ENCODE assay signal across 1 cellular context in genomic region chr12:124779161-124780141, GRCh38.
TF ChIP-seq lines count a peak whose summit lies in the region.

No MANE protein-coding gene starts in this region.

TF ChIP-seq in GM12878, 131 proteins besides CTCF, POLR2A, EP300 and RAD21 (continued from another document):
- TF ChIP-seq BCLAF1 (IDR thresholded peaks at IDR 0.05) (no peak), CHD2 (IDR thresholded peaks at IDR 0.05; ENCODE audit: borderline replicate concordance, low read depth, low read length) (0 out of 2 replicates have a peak, but pooled peaks have one; percentile 18), MAX (IDR thresholded peaks at IDR 0.05; ENCODE audit: low read depth, low read length) (peak; percentile 51; the same call in 1 of the 2 replicates), BHLHE40 (IDR thresholded peaks at IDR 0.05; ENCODE audit: borderline replicate concordance in 1 of 2, low read depth in 2 of 2, low read length in 1 of 2) (peak; percentile 34 to 68; a peak in 2 of 4 replicates), YY1 (IDR thresholded peaks at IDR 0.05; ENCODE audit: low read depth, low read length) (peak; percentile 65), PAX5 (IDR thresholded peaks at IDR 0.05; ENCODE audit: borderline replicate concordance, low read depth, low read length) (peak; percentile 83; the same call in 1 of the 2 replicates), CREM (IDR thresholded peaks at IDR 0.05; ENCODE audit: low read depth) (peak; percentile 53; the same call in 1 of the 2 replicates), IKZF2 (IDR thresholded peaks at IDR 0.05) (peak; percentile 75), ETV6 (conservative IDR thresholded peaks at IDR 0.05 in 1 of 2, IDR thresholded peaks at IDR 0.05 in 1 of 2; ENCODE audit: borderline replicate concordance in 1 of 2, low read depth in 1 of 2) (peak in 1 of 2 experiments; percentile 40; a peak in 1 of 4 replicates), CEBPB (IDR thresholded peaks at IDR 0.05; ENCODE audit: borderline replicate concordance in 1 of 2, low read depth in 2 of 2, low read length in 2 of 2) (no peak), PKNOX1 (IDR thresholded peaks at IDR 0.05) (peak; percentile 22; the same call in 1 of the 2 replicates), TCF3 (IDR thresholded peaks at IDR 0.05; ENCODE audit: borderline replicate concordance, insufficient read depth, low read depth, low read length) (peak; percentile 91), ZSCAN29 (IDR thresholded peaks at IDR 0.05) (no peak)
TF ChIP-seq in GM12878: peak in this region for 42.
